8 cellular contexts compared by ENCODE assay signal in genomic region chr6:150418825-150419594, GRCh38. TPM values are rescaled to one million over a fixed set of nuclear protein-coding genes. Genes with fewer than 3 reads are reported as not detected.
DNase-seq lines count a peak whose midpoint lies in the region; ATAC-seq, FAIRE-seq and TF ChIP-seq lines count a peak whose summit lies in the region.

No MANE protein-coding gene starts in this region.

- H3K4me3 ChIP-seq in BLaER1 = peak overlapping the region; percentile 58
- peak overlapping the region; percentile 41 to 53 for H3K4me3 ChIP-seq in tibial artery

- no peak overlapping the region for H3K27ac ChIP-seq in BLaER1
- H3K27ac ChIP-seq in foreskin keratinocyte = no peak overlapping the region
- H3K27ac ChIP-seq in tibial artery = peak overlapping the region; percentile 33 to 37

- no peaks in the 10 kb centered on the region for H4K20me1 ChIP-seq in BLaER1

- H3K9ac ChIP-seq in BLaER1 = peak overlapping the region; percentile 27; the same call in 1 of the 2 replicates

- intact Hi-C loops in tibial artery (cut with DNase I; ENCODE audit: low total_unique reads) = no loop called here

- TF ChIP-seq CTCF in foreskin keratinocyte (conservative IDR thresholded peaks at IDR 0.05) (peak; percentile 70), tibial artery (IDR thresholded peaks at IDR 0.05) (peak; percentile 64 to 80)

- ATAC-seq in foreskin keratinocyte (peak; percentile 53), HG03039 (IDR thresholded peaks at IDR 0.05; ENCODE audit: unreplicated experiment) (no peak)

- DNase-seq in H54 (ENCODE audit: insufficient read length, low spot score) = peak; percentile 43
- DNase-seq in OCI-M1 (lab: John Stamatoyannopoulos, UW) = peak; percentile 63
- DNase-seq in activated effector memory CD4-positive, alpha-beta T cell treated with anti-CD3 and anti-CD28 coated beads, Interleukin-2, amount 50 U/mL, for 16 hours = peak; percentile 82
- no peak for DNase-seq in foreskin keratinocyte
- DNase-seq in nucleus accumbens (lab: John Stamatoyannopoulos, UW) = peak in 30 of 56 donors; percentile 1 to 51 (median 14)
- peak; percentile 38 to 75 for DNase-seq in tibial artery

- no peak for FAIRE-seq in H54 (lab: Jason Lieb, UNC)

- no peaks in the 10 kb centered on the region for H3K36me3 ChIP-seq in BLaER1
- H3K36me3 ChIP-seq in tibial artery = no peaks in the 10 kb centered on the region

- no peak for TF ChIP-seq POLR2A in H54 (IDR thresholded peaks at IDR 0.05; ENCODE audit: low read depth, low read length)

- peaks cover 19% of the 10 kb centered on the region for H3K9me3 ChIP-seq in BLaER1
- no peaks in the 10 kb centered on the region for H3K9me3 ChIP-seq in tibial artery

- peak overlapping the region; percentile 75 for H3K4me2 ChIP-seq in BLaER1

- H3K4me1 ChIP-seq in BLaER1 (peaks cover 9% of the 10 kb centered on the region; the same call in 1 of the 2 replicates), foreskin keratinocyte (no peaks in the 10 kb centered on the region), tibial artery (peaks cover 0 to 9% (median 0%) of the 10 kb centered on the region in 4 donors)

- no peaks in the 10 kb centered on the region for H3K27me3 ChIP-seq in BLaER1
- peaks cover 5% of the 10 kb centered on the region for H3K27me3 ChIP-seq in foreskin keratinocyte
- H3K27me3 ChIP-seq in tibial artery = peaks cover 0 to 2% of the 10 kb centered on the region in 2 donors

RNA-seq across cellular contexts. Expression of gene IYD, which starts 50.2 kb away (rescaled TPM):
- total RNA-seq in foreskin keratinocyte = not detected in 2 replicates
- polyA plus RNA-seq in foreskin keratinocyte = not detected in 2 replicates

Comparison
In these comparisons a context has a peak if more than half of its experiments do, and no peak if none do; other contexts are left out.
1. H3K27ac ChIP-seq: peak in tibial artery (2 of 2); none in BLaER1 (single experiment) and foreskin keratinocyte (single experiment).
2. DNase-seq: peak in H54 (single experiment), OCI-M1 (single experiment), activated effector memory CD4-positive, alpha-beta T cell treated with anti-CD3 and anti-CD28 coated beads, Interleukin-2, amount 50 U/mL, for 16 hours (single experiment), nucleus accumbens (30 of 56) and tibial artery (2 of 2); none in foreskin keratinocyte (0 of 2).